In genomic region chr5:142063376-142063775, GRCh38 we compare ENCODE assay signal across 8 cellular contexts. TPM values are rescaled to one million over a fixed set of nuclear protein-coding genes. Genes with fewer than 3 reads are reported as not detected.
DNase-seq lines count a peak whose midpoint lies in the region; ATAC-seq, FAIRE-seq and TF ChIP-seq lines count a peak whose summit lies in the region.

No MANE protein-coding gene starts in this region.

- H3K9ac ChIP-seq in HUES48 (ENCODE audit: low read depth, low read length): no peak overlapping the region
- H3K9ac ChIP-seq in neural cell (ENCODE audit: low read length): peak overlapping the region; percentile 65
- no peak overlapping the region for H3K9ac ChIP-seq in kidney (ENCODE audit: low read length in 2 of 2)

- intact Hi-C loops in dendritic cell treated with granulocyte-macrophage colony-stimulating factor and Interleukin-4, amounts not matched to agents 40 ng/mL and 50 ng/mL, for 4 days (cut with micrococcal nuclease): loop anchor here (5.0 kb wide), 1 partner anchor 79 kb away; no protein-coding TSS in a partner anchor
- intact Hi-C loops in kidney (cut with DNase I): no loop called here

- peaks cover 16% of the 10 kb centered on the region for H3K27me3 Mint-ChIP-seq in dendritic cell treated with granulocyte-macrophage colony-stimulating factor and Interleukin-4, amounts not matched to agents 40 ng/mL and 50 ng/mL, for 4 days

- H3K36me3 ChIP-seq in BE2C (no peaks in the 10 kb centered on the region), HUES48 (ENCODE audit: control insufficient read depth, insufficient read depth, low read length) (no peaks in the 10 kb centered on the region), neural cell (ENCODE audit: insufficient read depth, low read length) (no peaks in the 10 kb centered on the region), kidney (ENCODE audit: control insufficient read depth in 1 of 2, insufficient read depth in 2 of 2, low read length in 2 of 2) (no peaks in the 10 kb centered on the region)

- TF ChIP-seq RAD21 in neural cell (conservative IDR thresholded peaks at IDR 0.05): no peak

- TF ChIP-seq CTCF in BE2C (IDR thresholded peaks at IDR 0.05; ENCODE audit: low read depth, low read length): no peak
- TF ChIP-seq CTCF in neural cell (IDR thresholded peaks at IDR 0.05; ENCODE audit: poor library complexity, severe bottlenecking): no peak
- TF ChIP-seq CTCF in kidney (IDR thresholded peaks at IDR 0.05; ENCODE audit: borderline replicate concordance, extremely low read depth, insufficient read depth): no peak

- H3K9me3 ChIP-seq in BE2C (no peaks in the 10 kb centered on the region), HUES48 (ENCODE audit: control insufficient read depth, insufficient read depth, low read length) (no peaks in the 10 kb centered on the region), neural cell (ENCODE audit: low read length) (no peaks in the 10 kb centered on the region), kidney (ENCODE audit: control insufficient read depth in 1 of 2, low read length in 2 of 2) (no peaks in the 10 kb centered on the region)

- H3K79me2 ChIP-seq in neural cell (replicated peaks; ENCODE audit: insufficient read depth, low read length): no peaks in the 10 kb centered on the region

- peak overlapping the region; percentile 62 for H2AFZ ChIP-seq in neural cell (ENCODE audit: low read depth, low read length)

- no peaks in the 10 kb centered on the region for H4K20me1 ChIP-seq in neural cell (ENCODE audit: insufficient read depth)

- H3K4me2 ChIP-seq in neural cell (ENCODE audit: low read length): peak overlapping the region; percentile 36

- peak overlapping the region; percentile 31 for H3K4me3 ChIP-seq in BE2C (ENCODE audit: low read depth, low read length)
- 0 out of 2 replicates have a peak overlapping the region, but pooled peaks have one; percentile 48 for H3K4me3 ChIP-seq in HUES48 (ENCODE audit: low read depth, low read length)
- peak overlapping the region; percentile 52 for H3K4me3 ChIP-seq in neural cell (ENCODE audit: low read length)
- H3K4me3 ChIP-seq in kidney (ENCODE audit: low read length in 2 of 2): peak overlapping the region in 1 of 2 donors; percentile 20

- no peak for ATAC-seq in HG03442 (IDR thresholded peaks at IDR 0.05; ENCODE audit: unreplicated experiment)

- H3K9me2 ChIP-seq in neural cell (ENCODE audit: insufficient read depth, low read length): no peaks in the 10 kb centered on the region

- FAIRE-seq in kidney (lab: Jason Lieb, UNC): no peak

- peak overlapping the region; percentile 35 for H3K27ac Mint-ChIP-seq in dendritic cell treated with granulocyte-macrophage colony-stimulating factor and Interleukin-4, amounts not matched to agents 40 ng/mL and 50 ng/mL, for 4 days

- H3F3A ChIP-seq in neural cell (ENCODE audit: insufficient read depth, low read length, poor library complexity, severe bottlenecking): no peaks in the 10 kb centered on the region

- peaks cover 20% of the 10 kb centered on the region for H3K4me1 ChIP-seq in BE2C
- peaks cover 8% of the 10 kb centered on the region for H3K4me1 ChIP-seq in HUES48 (ENCODE audit: control insufficient read depth, insufficient read depth, low read length)
- H3K4me1 ChIP-seq in kidney (ENCODE audit: control insufficient read depth in 1 of 2, insufficient read depth in 1 of 2, low read depth in 1 of 2, low read length in 2 of 2): peaks cover 0 to 7% of the 10 kb centered on the region in 2 donors

- H3K4me1 Mint-ChIP-seq in dendritic cell treated with granulocyte-macrophage colony-stimulating factor and Interleukin-4, amounts not matched to agents 40 ng/mL and 50 ng/mL, for 4 days (ENCODE audit: low read depth): peaks cover 19% of the 10 kb centered on the region

- H3K27me3 ChIP-seq in BE2C (no peaks in the 10 kb centered on the region), HUES48 (ENCODE audit: control insufficient read depth, insufficient read depth, low read length) (no peaks in the 10 kb centered on the region), neural cell (ENCODE audit: insufficient read depth, low read depth, low read length) (no peaks in the 10 kb centered on the region)

- TF ChIP-seq EP300 in neural cell (conservative IDR thresholded peaks at IDR 0.05; ENCODE audit: poor library complexity, severe bottlenecking): no peak

- H3K4me3 Mint-ChIP-seq in dendritic cell treated with granulocyte-macrophage colony-stimulating factor and Interleukin-4, amounts not matched to agents 40 ng/mL and 50 ng/mL, for 4 days: no peak overlapping the region

- no peaks in the 10 kb centered on the region for H3K9me3 Mint-ChIP-seq in dendritic cell treated with granulocyte-macrophage colony-stimulating factor and Interleukin-4, amounts not matched to agents 40 ng/mL and 50 ng/mL, for 4 days

- H3K27ac ChIP-seq in HUES48 (ENCODE audit: low read depth, low read length) (no peak overlapping the region), neural cell (ENCODE audit: low read length) (peak overlapping the region; percentile 93), kidney (ENCODE audit: low read depth in 2 of 2, low read length in 2 of 2) (no peak overlapping the region)

- no peaks in the 10 kb centered on the region for H3K36me3 Mint-ChIP-seq in dendritic cell treated with granulocyte-macrophage colony-stimulating factor and Interleukin-4, amounts not matched to agents 40 ng/mL and 50 ng/mL, for 4 days (ENCODE audit: low read depth)

- DNase-seq in BE2C (no peak), NCI-H526 (lab: John Stamatoyannopoulos, UW) (no peak), NOMO-1 treated with DMSO at 0.1 percent for 48 hours (lab: John Stamatoyannopoulos, UW; ENCODE audit: unreplicated experiment) (no peak), kidney (no peak)

TF ChIP-seq in neural cell, 6 proteins besides CTCF, POLR2A, EP300 and RAD21:
- TF ChIP-seq MXI1 (conservative IDR thresholded peaks at IDR 0.05; ENCODE audit: poor library complexity, severe bottlenecking) (no peak), POLR2AphosphoS5 (IDR thresholded peaks at IDR 0.05) (no peak), REST (IDR thresholded peaks at IDR 0.05; ENCODE audit: borderline replicate concordance) (no peak), TAF1 (IDR thresholded peaks at IDR 0.05; ENCODE audit: low read depth) (no peak), EZH2 (IDR thresholded peaks at IDR 0.05; ENCODE audit: borderline replicate concordance, insufficient read depth, low read length, poor library complexity, severe bottlenecking) (no peak), SMC3 (conservative IDR thresholded peaks at IDR 0.05; ENCODE audit: poor library complexity) (no peak)

RNA-seq across cellular contexts. Expression of gene NDFIP1, which starts 45.2 kb away (rescaled TPM):
- 155 TPM for polyA plus RNA-seq in BE2C (2012; ENCODE audit: insufficient read depth, insufficient read length, low read depth)
- polyA plus RNA-seq in neural cell: 99.7 and 102 TPM in 2 replicates
- polyA minus RNA-seq in neural cell: 140 and 144 TPM in 2 replicates
- 107 TPM for total RNA-seq in kidney
- polyA plus RNA-seq in kidney (ENCODE audit: insufficient read depth, low read depth, low replicate concordance): 92.8 TPM

RNA-seq across cellular contexts. Expression of gene GNPDA1, which starts 50.5 kb away (rescaled TPM):
- 95.4 TPM for polyA plus RNA-seq in BE2C (2012; ENCODE audit: insufficient read depth, insufficient read length, low read depth)
- 28.9 and 32.2 TPM in 2 replicates for polyA plus RNA-seq in neural cell
- polyA minus RNA-seq in neural cell: 21.2 and 29.9 TPM in 2 replicates
- 30.1 TPM for total RNA-seq in kidney
- polyA plus RNA-seq in kidney (ENCODE audit: insufficient read depth, low read depth, low replicate concordance): 76.6 TPM
